ENCODE assay signal across 8 cellular contexts in genomic region chr17:7549401-7550055, GRCh38. TPM values are rescaled to one million over a fixed set of nuclear protein-coding genes. Genes with fewer than 3 reads are reported as not detected.
A peak's percentile ranks its signal among the peaks of the same experiment; 100 is the strongest.
DNase-seq lines count a peak whose midpoint lies in the region; ATAC-seq and TF ChIP-seq lines count a peak whose summit lies in the region.

No MANE protein-coding gene starts in this region.

- ATAC-seq in GM18517 (IDR thresholded peaks at IDR 0.05; ENCODE audit: unreplicated experiment) (no peak), GM21576 (IDR thresholded peaks at IDR 0.05; ENCODE audit: unreplicated experiment) (no peak)

- WGBS in thymus: 72% methylated on average over 20 of the region's 20 CpGs

- no peaks in the 10 kb centered on the region for H3K9me3 ChIP-seq in BLaER1 treated with 17β-estradiol and CSF1 and Interleukin-3, amounts not matched to agents 10 nM and 100 nM (replicated peaks in 1 of 11)
- H3K9me3 ChIP-seq in mucosa of rectum (ENCODE audit: control insufficient read depth in 2 of 2, low read length in 2 of 2): no peaks in the 10 kb centered on the region
- no peaks in the 10 kb centered on the region for H3K9me3 ChIP-seq in thymus (ENCODE audit: control insufficient read depth)

- 0 out of 2 replicates have a peak, but pooled peaks have one; percentile 0 for TF ChIP-seq CTCF in VCaP (conservative IDR thresholded peaks at IDR 0.05)
- TF ChIP-seq CTCF in dorsolateral prefrontal cortex (IDR thresholded peaks at IDR 0.05 in 54 of 56, conservative IDR thresholded peaks at IDR 0.05 in 2 of 56; ENCODE audit: low read depth in 1 of 56, partially characterized antibody in 56 of 56): no peak

- peak overlapping the region; percentile 60 to 92 (median 87) for H3K27ac ChIP-seq in BLaER1 treated with 17β-estradiol and CSF1 and Interleukin-3, amounts not matched to agents 10 nM and 100 nM
- peak overlapping the region; percentile 68 for H3K27ac ChIP-seq in VCaP
- peak overlapping the region; percentile 62 to 98 (median 94) for H3K27ac ChIP-seq in dorsolateral prefrontal cortex
- peak overlapping the region; percentile 67 to 80 for H3K27ac ChIP-seq in mucosa of rectum (ENCODE audit: low read depth in 2 of 2, low read length in 2 of 2)
- H3K27ac ChIP-seq in thymus (ENCODE audit: low read depth): peak overlapping the region; percentile 31

- intact Hi-C loops in dorsolateral prefrontal cortex (cut with DNase I): loop anchor here in 1 of 2 donors (5.0 kb wide), 1 partner anchor 52 kb away; no protein-coding TSS in a partner anchor

- peak overlapping the region; percentile 85 to 99 (median 95) for H3K4me2 ChIP-seq in BLaER1 treated with 17β-estradiol and CSF1 and Interleukin-3, amounts not matched to agents 10 nM and 100 nM

- H4K20me1 ChIP-seq in BLaER1 treated with 17β-estradiol and CSF1 and Interleukin-3, amounts not matched to agents 10 nM and 100 nM: no peaks in the 10 kb centered on the region

- H3K9ac ChIP-seq in BLaER1 treated with 17β-estradiol and CSF1 and Interleukin-3, amounts not matched to agents 10 nM and 100 nM: peak overlapping the region; percentile 68 to 88 (median 77); a peak in 21 of 22 replicates
- H3K9ac ChIP-seq in mucosa of rectum (ENCODE audit: low read depth in 1 of 2, low read length in 2 of 2): peak overlapping the region; percentile 52 to 82

- H3K27me3 ChIP-seq in BLaER1 treated with 17β-estradiol and CSF1 and Interleukin-3, amounts not matched to agents 10 nM and 100 nM: no peaks in the 10 kb centered on the region
- H3K27me3 ChIP-seq in dorsolateral prefrontal cortex (no peaks in the 10 kb centered on the region), mucosa of rectum (ENCODE audit: control insufficient read depth in 2 of 2, insufficient read depth in 2 of 2, low read length in 2 of 2) (no peaks in the 10 kb centered on the region), thymus (ENCODE audit: control insufficient read depth, insufficient read depth) (peaks cover 3% of the 10 kb centered on the region)

- peaks cover 59 to 75% (median 71%) of the 10 kb centered on the region in 10 experiments for H3K4me1 ChIP-seq in BLaER1 treated with 17β-estradiol and CSF1 and Interleukin-3, amounts not matched to agents 10 nM and 100 nM
- H3K4me1 ChIP-seq in mucosa of rectum (ENCODE audit: control insufficient read depth in 2 of 2, insufficient read depth in 2 of 2, low read length in 2 of 2) (peaks cover 14% of the 10 kb centered on the region in 2 donors), thymus (ENCODE audit: control insufficient read depth, insufficient read depth, low read length) (no peaks in the 10 kb centered on the region)

- H3K36me3 ChIP-seq in BLaER1 treated with 17β-estradiol and CSF1 and Interleukin-3, amounts not matched to agents 10 nM and 100 nM: no peaks in the 10 kb centered on the region; a peak in 1 of 22 replicates
- peaks cover 0 to 3% of the 10 kb centered on the region in 2 donors for H3K36me3 ChIP-seq in mucosa of rectum (ENCODE audit: control insufficient read depth in 2 of 2, insufficient read depth in 2 of 2, low read length in 2 of 2)
- no peaks in the 10 kb centered on the region for H3K36me3 ChIP-seq in thymus (ENCODE audit: control insufficient read depth, insufficient read depth)

- H3K4me3 ChIP-seq in BLaER1 treated with 17β-estradiol and CSF1 and Interleukin-3, amounts not matched to agents 10 nM and 100 nM: peak overlapping the region; percentile 50 to 80 (median 68); a peak in 19 of 20 replicates
- H3K4me3 ChIP-seq in dorsolateral prefrontal cortex (peak overlapping the region; percentile 50 to 96 (median 79)), mucosa of rectum (ENCODE audit: low read length in 2 of 2) (peak overlapping the region; percentile 71 to 83), thymus (ENCODE audit: low read length) (peak overlapping the region; percentile 52)

- DNase-seq in dorsolateral prefrontal cortex (peak in 5 of 10 donors; percentile 22 to 56 (median 40)), AML-193 (lab: John Stamatoyannopoulos, UW) (no peak)

RNA-seq across cellular contexts. Expression of gene TNFSF12, which starts 0.7 kb away (rescaled TPM):
- 10 to 100 TPM; 25.3 to 97.2 (median 50.2) TPM for total RNA-seq in dorsolateral prefrontal cortex
- polyA plus RNA-seq in thymus: 21.3 TPM

RNA-seq across cellular contexts. Expression of gene TNFSF13, which starts 9.0 kb away (rescaled TPM):
- total RNA-seq in dorsolateral prefrontal cortex: 10 to 100 TPM in 119 of 120 experiments, 1 to 10 TPM in 1; 9.4 to 59.7 (median 21.7) TPM
- polyA plus RNA-seq in thymus: 19.6 TPM

RNA-seq across cellular contexts. Expression of gene SENP3, which starts 12.2 kb away (rescaled TPM):
- total RNA-seq in dorsolateral prefrontal cortex: 10 to 100 TPM; 41.4 to 93.2 (median 61.6) TPM
- polyA plus RNA-seq in thymus: 44.7 TPM

RNA-seq across cellular contexts. Expression of gene CD68, which starts 29.9 kb away (rescaled TPM):
- total RNA-seq in dorsolateral prefrontal cortex: 10 to 100 TPM in 94 of 120 experiments, 1 to 10 TPM in 26; 2.6 to 53.1 (median 15.0) TPM
- polyA plus RNA-seq in thymus: 124 TPM

RNA-seq across cellular contexts. Expression of gene MPDU1, which starts 34.1 kb away (rescaled TPM):
- total RNA-seq in dorsolateral prefrontal cortex: 10 to 100 TPM; 25.1 to 53.7 (median 34.4) TPM
- polyA plus RNA-seq in thymus: 48.0 TPM

Comparison
In these comparisons a context has a peak if more than half of its experiments do, and no peak if none do; other contexts are left out.
1. H3K27ac ChIP-seq: peak in every context shown above with its lines; median percentile 94 in dorsolateral prefrontal cortex; 87 in BLaER1 treated with 17β-estradiol and CSF1 and Interleukin-3, amounts not matched to agents 10 nM and 100 nM; 74 in mucosa of rectum; 68 in VCaP; 31 in thymus.